1 cellular context compared by ENCODE assay signal in genomic region chr5:90409318-90410177, GRCh38.
TF ChIP-seq lines count a peak whose summit lies in the region.

Gene CETN3 (minus strand): TSS chr5:90409756. CDS start chr5:90409661, 95 bp downstream.

TF ChIP-seq in WTC11, 78 proteins besides CTCF, POLR2A, EP300 and RAD21 (continued from another document):
- peak; percentile 19; the same call in 1 of the 2 replicates for TF ChIP-seq TEAD4 (CRISPR knock-in tag; IDR thresholded peaks at IDR 0.05)
- peak; percentile 55; the same call in 1 of the 2 replicates for TF ChIP-seq GABPB1 (CRISPR knock-in tag; IDR thresholded peaks at IDR 0.05)
- peak; percentile 76; the same call in 1 of the 2 replicates for TF ChIP-seq MAX (CRISPR knock-in tag; IDR thresholded peaks at IDR 0.05)
- TF ChIP-seq JAZF1 (CRISPR knock-in tag; IDR thresholded peaks at IDR 0.05): no peak
- TF ChIP-seq ZNF416 (CRISPR knock-in tag; IDR thresholded peaks at IDR 0.05): no peak
- TF ChIP-seq ESRRA (CRISPR knock-in tag; IDR thresholded peaks at IDR 0.05; ENCODE audit: borderline replicate concordance): peak; percentile 46; the same call in 1 of the 2 replicates
- 0 out of 2 replicates have a peak, but pooled peaks have one; percentile 32 for TF ChIP-seq CREB1 (CRISPR knock-in tag; IDR thresholded peaks at IDR 0.05)
- TF ChIP-seq ZNF121 (CRISPR knock-in tag; IDR thresholded peaks at IDR 0.05): no peak
- no peak; the same call in 1 of the 2 replicates for TF ChIP-seq PREB (CRISPR knock-in tag; IDR thresholded peaks at IDR 0.05; ENCODE audit: borderline replicate concordance)
- TF ChIP-seq FOXK1 (CRISPR knock-in tag; IDR thresholded peaks at IDR 0.05): peak; percentile 84
- TF ChIP-seq TP53 (CRISPR knock-in tag; IDR thresholded peaks at IDR 0.05): peak; percentile 30; the same call in 1 of the 2 replicates
- no peak for TF ChIP-seq MXD4 (CRISPR knock-in tag; IDR thresholded peaks at IDR 0.05; ENCODE audit: borderline replicate concordance)
- peak; percentile 57; the same call in 1 of the 2 replicates for TF ChIP-seq ETV6 (CRISPR knock-in tag; IDR thresholded peaks at IDR 0.05)
- TF ChIP-seq HMGXB4 (CRISPR knock-in tag; IDR thresholded peaks at IDR 0.05): no peak
- TF ChIP-seq FOXP4 (CRISPR knock-in tag; IDR thresholded peaks at IDR 0.05): peak; percentile 67; the same call in 1 of the 2 replicates
- TF ChIP-seq RORB (CRISPR knock-in tag; IDR thresholded peaks at IDR 0.05): no peak
- peak; percentile 56 for TF ChIP-seq ZNF232 (CRISPR knock-in tag; IDR thresholded peaks at IDR 0.05)
- 0 out of 2 replicates have a peak, but pooled peaks have one; percentile 57 for TF ChIP-seq CBFB (CRISPR knock-in tag; IDR thresholded peaks at IDR 0.05; ENCODE audit: low read depth)
- no peak for TF ChIP-seq ZBTB21 (CRISPR knock-in tag; IDR thresholded peaks at IDR 0.05; ENCODE audit: borderline replicate concordance)
- TF ChIP-seq ZMAT4 (CRISPR knock-in tag; IDR thresholded peaks at IDR 0.05): no peak
- TF ChIP-seq USF1 (CRISPR knock-in tag; IDR thresholded peaks at IDR 0.05): peak; percentile 58
- TF ChIP-seq NFE2L1 (CRISPR knock-in tag; IDR thresholded peaks at IDR 0.05): peak; percentile 86
- TF ChIP-seq ZNF532 (CRISPR knock-in tag; IDR thresholded peaks at IDR 0.05; ENCODE audit: borderline replicate concordance): peak; percentile 82
- TF ChIP-seq TCF7 (CRISPR knock-in tag; IDR thresholded peaks at IDR 0.05; ENCODE audit: low read depth): peak; percentile 43; the same call in 1 of the 2 replicates
- peak; percentile 95 for TF ChIP-seq FOXP1 (CRISPR knock-in tag; IDR thresholded peaks at IDR 0.05; ENCODE audit: borderline replicate concordance)
- TF ChIP-seq ERG (CRISPR knock-in tag; IDR thresholded peaks at IDR 0.05): no peak
- 0 out of 2 replicates have a peak, but pooled peaks have one; percentile 70 for TF ChIP-seq ZNF219 (CRISPR knock-in tag; IDR thresholded peaks at IDR 0.05; ENCODE audit: borderline replicate concordance)
- peak; percentile 76 for TF ChIP-seq SP1 (CRISPR knock-in tag; conservative IDR thresholded peaks at IDR 0.05)
- TF ChIP-seq ZNF281 (CRISPR knock-in tag; IDR thresholded peaks at IDR 0.05): no peak
- no peak for TF ChIP-seq ZNF263 (CRISPR knock-in tag; IDR thresholded peaks at IDR 0.05; ENCODE audit: low read depth)
- no peak for TF ChIP-seq ZNF425 (CRISPR knock-in tag; conservative IDR thresholded peaks at IDR 0.05)
